9 cellular contexts compared by ENCODE assay signal in the genomic region with DNA sequence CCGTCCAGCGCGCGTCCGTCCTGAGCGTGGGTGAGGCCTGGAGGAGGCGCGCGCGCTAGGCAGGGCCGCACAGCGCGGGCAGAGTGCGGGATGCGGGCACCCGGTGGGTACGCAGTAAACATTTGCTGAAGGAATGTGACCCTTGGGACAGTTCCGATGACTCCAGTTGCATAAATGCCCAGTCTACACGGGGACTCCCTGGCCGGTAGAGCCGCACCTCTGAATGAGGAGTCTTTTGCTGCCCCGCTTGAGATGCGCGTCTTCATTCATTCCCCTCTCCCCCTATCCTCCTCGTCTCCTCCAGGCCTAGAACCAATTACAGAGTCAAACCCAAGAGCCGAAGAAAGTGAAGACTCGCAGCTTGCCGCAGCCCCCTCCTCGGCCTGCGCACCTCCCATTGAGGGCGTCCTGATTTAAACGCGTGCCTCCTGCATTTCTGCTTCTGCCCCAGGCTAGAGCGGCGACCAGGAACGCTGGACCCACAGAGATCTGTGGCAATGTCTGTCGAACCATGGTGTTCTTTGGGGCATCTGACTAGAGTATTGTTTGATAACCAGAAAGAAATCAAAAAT. TPM values are rescaled to one million over a fixed set of nuclear protein-coding genes. Genes with fewer than 3 reads are reported as not detected.
DNase-seq lines count a peak whose midpoint lies in the region; ATAC-seq, FAIRE-seq and TF ChIP-seq lines count a peak whose summit lies in the region.
"Had no signal": no experiment of that assay in that cellular context is flagged by ENCODE, and none has a peak within 500 bp of the region (broad histone marks: within the 10 kb centered on the region; RNA-seq: fewer than 3 reads in every experiment).

No MANE protein-coding gene starts in this region.

- H3K4me1 ChIP-seq in astrocyte (ENCODE audit: insufficient read depth, low read length), result peaks cover 11% of the 10 kb centered on the region
- H3K4me1 ChIP-seq in kidney (ENCODE audit: control insufficient read depth in 1 of 2, insufficient read depth in 1 of 2, low read depth in 1 of 2, low read length in 2 of 2), result peaks cover 0 to 17% of the 10 kb centered on the region in 2 donors
- peaks cover 10 to 41% (median 34%) of the 10 kb centered on the region in 5 donors for H3K4me1 ChIP-seq in subcutaneous abdominal adipose tissue (ENCODE audit: control insufficient read depth in 5 of 5, insufficient read depth in 5 of 5, low read length in 5 of 5)

- peak overlapping the region; percentile 15 for H3K27ac Mint-ChIP-seq in astrocyte (ENCODE audit: unreplicated experiment)

- H3K36me3 ChIP-seq in astrocyte (ENCODE audit: insufficient read depth, low read length) (no peaks in the 10 kb centered on the region), kidney (ENCODE audit: control insufficient read depth in 1 of 2, insufficient read depth in 2 of 2, low read length in 2 of 2) (peaks cover 0 to 4% of the 10 kb centered on the region in 2 donors), subcutaneous abdominal adipose tissue (ENCODE audit: control insufficient read depth in 5 of 5, insufficient read depth in 5 of 5, low read length in 5 of 5) (peaks cover 0 to 22% (median 7%) of the 10 kb centered on the region in 5 donors)

- peaks cover 16% of the 10 kb centered on the region for H3K4me1 Mint-ChIP-seq in activated T-cell treated with anti-CD3 and anti-CD28 coated beads, Interleukin-2, amount 50 U/mL, for 4 hours (ENCODE audit: low read depth)
- H3K4me1 Mint-ChIP-seq in astrocyte (ENCODE audit: low read depth, unreplicated experiment), result peaks cover 3% of the 10 kb centered on the region

- H3K4me3 ChIP-seq in astrocyte (ENCODE audit: insufficient read depth, low read depth, low read length) (peak overlapping the region; percentile 75), kidney (ENCODE audit: low read length in 2 of 2) (peak overlapping the region; percentile 74 to 80), subcutaneous abdominal adipose tissue (ENCODE audit: low read depth in 1 of 5, low read length in 5 of 5) (peak overlapping the region; percentile 77 to 87 (median 84))

- H3K9ac ChIP-seq in astrocyte (ENCODE audit: low read length) (peak overlapping the region; percentile 81), kidney (ENCODE audit: low read length in 2 of 2) (peak overlapping the region; percentile 52 to 72), subcutaneous abdominal adipose tissue (ENCODE audit: low read length in 5 of 5) (peak overlapping the region; percentile 11 to 90 (median 81))

- peak overlapping the region; percentile 78 for H2AFZ ChIP-seq in astrocyte (ENCODE audit: low read depth, low read length)

- no peak for TF ChIP-seq CTCF in astrocyte (IDR thresholded peaks at IDR 0.05; ENCODE audit: insufficient read depth, low read depth, low read length)
- no peak for TF ChIP-seq CTCF in kidney (IDR thresholded peaks at IDR 0.05; ENCODE audit: borderline replicate concordance, extremely low read depth, insufficient read depth)

- peaks cover 5% of the 10 kb centered on the region for H3K36me3 Mint-ChIP-seq in activated T-cell treated with anti-CD3 and anti-CD28 coated beads, Interleukin-2, amount 50 U/mL, for 4 hours (ENCODE audit: insufficient read depth)
- H3K36me3 Mint-ChIP-seq in astrocyte (ENCODE audit: low read depth, unreplicated experiment), result peaks cover 5% of the 10 kb centered on the region

- H3K27ac ChIP-seq in astrocyte (ENCODE audit: low read depth, low read length), result no peak overlapping the region
- H3K27ac ChIP-seq in kidney (ENCODE audit: low read depth in 2 of 2, low read length in 2 of 2), result peak overlapping the region in 1 of 2 donors; percentile 45
- peak overlapping the region; percentile 94 for H3K27ac ChIP-seq in subcutaneous abdominal adipose tissue (ENCODE audit: low read depth, low read length)

- no peak for DNase-seq in activated T-cell treated with anti-CD3 and anti-CD28 coated beads, Interleukin-2, amount 50 U/mL, for 4 hours
- DNase-seq in activated T-cell treated with anti-CD3 and anti-CD28 coated beads for 4 hours (no peak), astrocyte (ENCODE audit: low read depth) (no peak), kidney (no peak), superior temporal gyrus (ENCODE audit: extremely low spot score) (no peak), DMS53 (lab: John Stamatoyannopoulos, UW) (no peak)

- no peaks in the 10 kb centered on the region for H4K20me1 ChIP-seq in astrocyte (ENCODE audit: insufficient read depth, low read length)

- no peaks in the 10 kb centered on the region for H3K9me3 Mint-ChIP-seq in activated T-cell treated with anti-CD3 and anti-CD28 coated beads, Interleukin-2, amount 50 U/mL, for 4 hours
- H3K9me3 Mint-ChIP-seq in astrocyte (ENCODE audit: unreplicated experiment), result peaks cover 1% of the 10 kb centered on the region

- peaks cover 6% of the 10 kb centered on the region for H3K79me2 ChIP-seq in astrocyte (ENCODE audit: insufficient read depth, low read length)

- H3K27me3 ChIP-seq in astrocyte (ENCODE audit: insufficient read depth, low read length) (peaks cover under 1% of the 10 kb centered on the region), subcutaneous abdominal adipose tissue (ENCODE audit: control insufficient read depth in 5 of 5, insufficient read depth in 4 of 5, low read length in 5 of 5) (no peaks in the 10 kb centered on the region)

- ATAC-seq in activated T-cell treated with anti-CD3 and anti-CD28 coated beads, Interleukin-2, amount 50 U/mL, for 4 hours, result peak; percentile 8 to 14
- peak; percentile 17 for ATAC-seq in HG03108 (IDR thresholded peaks at IDR 0.05; ENCODE audit: unreplicated experiment)

- H3K4me2 ChIP-seq in astrocyte (ENCODE audit: low read length), result peak overlapping the region; percentile 97

- FAIRE-seq in astrocyte (lab: Jason Lieb, UNC) (no peak), kidney (lab: Jason Lieb, UNC) (no peak)

- peak overlapping the region; percentile 88 for H3K4me3 Mint-ChIP-seq in activated T-cell treated with anti-CD3 and anti-CD28 coated beads, Interleukin-2, amount 50 U/mL, for 4 hours
- H3K4me3 Mint-ChIP-seq in astrocyte (ENCODE audit: unreplicated experiment), result peak overlapping the region; percentile 86

- H3K27me3 Mint-ChIP-seq in activated T-cell treated with anti-CD3 and anti-CD28 coated beads, Interleukin-2, amount 50 U/mL, for 4 hours (ENCODE audit: low read depth), result no peaks in the 10 kb centered on the region
- H3K27me3 Mint-ChIP-seq in astrocyte (ENCODE audit: low read depth, unreplicated experiment), result peaks cover 17% of the 10 kb centered on the region

- no peaks in the 10 kb centered on the region for H3K9me3 ChIP-seq in astrocyte (ENCODE audit: insufficient read depth, low read depth, low read length)
- no peaks in the 10 kb centered on the region for H3K9me3 ChIP-seq in kidney (ENCODE audit: control insufficient read depth in 1 of 2, low read length in 2 of 2)
- no peaks in the 10 kb centered on the region for H3K9me3 ChIP-seq in subcutaneous abdominal adipose tissue (ENCODE audit: control insufficient read depth in 5 of 5, low read length in 5 of 5)

- intact Hi-C loops in kidney (cut with DNase I), result no loop called here

RNA-seq across cellular contexts. Expression of a gene that starts 0.7 kb away (rescaled TPM):
- total RNA-seq in activated T-cell treated with anti-CD3 and anti-CD28 coated beads, Interleukin-2, amount 50 U/mL, for 4 hours, result 10 to 100 TPM; 56.1 to 63.2 (median 60.7) TPM
- total RNA-seq in astrocyte, result 36.1 and 40.7 TPM in 2 replicates
- 91.7 TPM for total RNA-seq in kidney
- 73.0 TPM for polyA plus RNA-seq in kidney (ENCODE audit: insufficient read depth, low read depth, low replicate concordance)

RNA-seq across cellular contexts. Expression of a gene that starts 5.2 kb away (rescaled TPM):
- total RNA-seq in activated T-cell treated with anti-CD3 and anti-CD28 coated beads, Interleukin-2, amount 50 U/mL, for 4 hours, result 10 to 100 TPM; 30.0 to 38.3 (median 32.7) TPM
- total RNA-seq in astrocyte (26.0 and 32.7 TPM in 2 replicates), kidney (34.3 TPM)
- 20.6 TPM for polyA plus RNA-seq in kidney (ENCODE audit: insufficient read depth, low read depth, low replicate concordance)

RNA-seq across cellular contexts. Expression of a gene that starts 17.2 kb away (rescaled TPM):
- under 1 TPM; 0.05 to 0.38 (median 0.16) TPM for total RNA-seq in activated T-cell treated with anti-CD3 and anti-CD28 coated beads, Interleukin-2, amount 50 U/mL, for 4 hours
- total RNA-seq in astrocyte (4.7 and 5.9 TPM in 2 replicates), kidney (1.1 TPM)
- polyA plus RNA-seq in kidney (ENCODE audit: insufficient read depth, low read depth, low replicate concordance), result 1.0 TPM

RNA-seq across cellular contexts. Expression of a gene that starts 20.7 kb away (rescaled TPM):
- not detected for total RNA-seq in activated T-cell treated with anti-CD3 and anti-CD28 coated beads, Interleukin-2, amount 50 U/mL, for 4 hours
- total RNA-seq in astrocyte (not detected in 2 replicates), kidney (not detected)
- 4.6 TPM for polyA plus RNA-seq in kidney (ENCODE audit: insufficient read depth, low read depth, low replicate concordance)

RNA-seq across cellular contexts. Expression of a gene that starts 37.7 kb away (rescaled TPM):
- total RNA-seq in activated T-cell treated with anti-CD3 and anti-CD28 coated beads, Interleukin-2, amount 50 U/mL, for 4 hours, result 1 to 10 TPM; 5.4 to 7.4 (median 6.4) TPM
- 0.32 and 1.9 TPM in 2 replicates for total RNA-seq in astrocyte
- total RNA-seq in kidney, result 16.1 TPM
- polyA plus RNA-seq in kidney (ENCODE audit: insufficient read depth, low read depth, low replicate concordance), result 1.4 TPM
- total RNA-seq: glomerular endothelial cell had no signal
